Comparison of ENCODE assay signal across 1 cellular context in genomic region chr17:43449470-43450202, GRCh38.
TF ChIP-seq lines count a peak whose summit lies in the region.

No MANE protein-coding gene starts in this region.

TF ChIP-seq in HepG2, 621 proteins besides CTCF, POLR2A, EP300 and RAD21 (continued from another document and continues in another):
- TF ChIP-seq DMTF1 (CRISPR knock-in tag; IDR thresholded peaks at IDR 0.05) (no peak), KLF15 (CRISPR knock-in tag; IDR thresholded peaks at IDR 0.05; ENCODE audit: borderline replicate concordance) (no peak), POGZ (CRISPR knock-in tag; IDR thresholded peaks at IDR 0.05) (peak; percentile 69; the same call in 1 of the 2 replicates), ZSCAN20 (CRISPR knock-in tag; IDR thresholded peaks at IDR 0.05; ENCODE audit: borderline replicate concordance) (peak; percentile 82; the same call in 1 of the 2 replicates), ZBTB20 (CRISPR knock-in tag; IDR thresholded peaks at IDR 0.05; ENCODE audit: borderline replicate concordance, low read depth) (peak; percentile 81; the same call in 1 of the 2 replicates), IRF2 (CRISPR knock-in tag; IDR thresholded peaks at IDR 0.05) (peak; percentile 44; the same call in 1 of the 2 replicates), ISL2 (CRISPR knock-in tag; IDR thresholded peaks at IDR 0.05) (peak; percentile 95), AFF4 (CRISPR knock-in tag; IDR thresholded peaks at IDR 0.05) (no peak), MIXL1 (CRISPR knock-in tag; IDR thresholded peaks at IDR 0.05) (peak; percentile 89), FOXK2 (IDR thresholded peaks at IDR 0.05) (peak; percentile 31; the same call in 1 of the 2 replicates), ADNP (CRISPR knock-in tag; IDR thresholded peaks at IDR 0.05) (no peak), CSRNP1 (CRISPR knock-in tag; IDR thresholded peaks at IDR 0.05) (0 out of 2 replicates have a peak, but pooled peaks have one; percentile 19), GABPB1 (CRISPR knock-in tag; IDR thresholded peaks at IDR 0.05) (peak; percentile 59), RFX3 (CRISPR knock-in tag; IDR thresholded peaks at IDR 0.05) (peak; percentile 10; the same call in 1 of the 2 replicates), TGIF2 (CRISPR knock-in tag; IDR thresholded peaks at IDR 0.05) (peak; percentile 42; the same call in 1 of the 2 replicates), CREB1 (IDR thresholded peaks at IDR 0.05) (0 out of 2 replicates have a peak, but pooled peaks have one; percentile 10), CREB1 (CRISPR knock-in tag; IDR thresholded peaks at IDR 0.05) (peak; percentile 86), GRHL1 (CRISPR knock-in tag; conservative IDR thresholded peaks at IDR 0.05) (no peak), ZNF710 (CRISPR knock-in tag; IDR thresholded peaks at IDR 0.05; ENCODE audit: borderline replicate concordance) (peak; percentile 89), ZBED4 (CRISPR knock-in tag; IDR thresholded peaks at IDR 0.05; ENCODE audit: borderline replicate concordance) (peak; percentile 70; the same call in 1 of the 2 replicates), ZNF138 (CRISPR knock-in tag; IDR thresholded peaks at IDR 0.05; ENCODE audit: low read depth) (no peak), THAP11 (CRISPR knock-in tag; IDR thresholded peaks at IDR 0.05) (peak; percentile 82), ZNF746 (CRISPR knock-in tag; IDR thresholded peaks at IDR 0.05) (peak; percentile 70; the same call in 1 of the 2 replicates), ZBTB4 (CRISPR knock-in tag; IDR thresholded peaks at IDR 0.05; ENCODE audit: borderline replicate concordance) (no peak), JUND (CRISPR knock-in tag; IDR thresholded peaks at IDR 0.05) (0 out of 2 replicates have a peak, but pooled peaks have one; percentile 64), PRDM10 (CRISPR knock-in tag; IDR thresholded peaks at IDR 0.05; ENCODE audit: low read depth) (peak; percentile 85; the same call in 1 of the 2 replicates), MED13 (CRISPR knock-in tag; IDR thresholded peaks at IDR 0.05) (peak; percentile 91), CBX1 (IDR thresholded peaks at IDR 0.05; ENCODE audit: low read depth) (peak; percentile 33), ZNF780A (CRISPR knock-in tag; IDR thresholded peaks at IDR 0.05) (no peak), ZNF253 (CRISPR knock-in tag; IDR thresholded peaks at IDR 0.05; ENCODE audit: borderline replicate concordance) (no peak), XBP1 (CRISPR knock-in tag; IDR thresholded peaks at IDR 0.05) (no peak; the same call in 1 of the 2 replicates), ZKSCAN8 (CRISPR knock-in tag; IDR thresholded peaks at IDR 0.05; ENCODE audit: borderline replicate concordance) (peak; percentile 84), FOXO1 (CRISPR knock-in tag; IDR thresholded peaks at IDR 0.05) (peak; percentile 89), HMGA1 (CRISPR knock-in tag; conservative IDR thresholded peaks at IDR 0.05) (no peak), YY1 (IDR thresholded peaks at IDR 0.05; ENCODE audit: insufficient read depth, insufficient replicate concordance, low read depth, low read length) (no peak)
